In the genomic region with DNA sequence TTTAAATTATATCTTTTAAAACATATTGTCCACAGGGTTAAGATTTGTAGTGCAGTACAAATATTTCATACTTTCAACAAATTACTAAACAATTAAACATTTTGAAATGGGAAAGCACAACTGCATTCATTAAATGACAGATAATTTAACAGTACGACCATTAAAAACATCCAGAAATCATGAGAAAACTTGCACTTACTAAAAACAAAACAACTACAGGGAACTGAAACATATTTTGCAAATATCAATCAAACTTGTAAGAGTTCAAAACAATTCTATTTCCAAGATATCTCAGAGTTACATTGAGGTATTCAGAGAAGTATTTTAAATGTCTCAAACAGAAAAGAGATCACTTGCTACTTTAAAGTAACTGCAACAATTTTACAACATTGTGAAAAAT, we compare ENCODE assay signal across 27 cellular contexts.
DNase-seq lines count a peak whose midpoint lies in the region; ATAC-seq, FAIRE-seq and TF ChIP-seq lines count a peak whose summit lies in the region.
"Had no signal": no experiment of that assay in that cellular context is flagged by ENCODE, and none has a peak within 500 bp of the region (broad histone marks: within the 10 kb centered on the region; RNA-seq: fewer than 3 reads in every experiment).

No MANE protein-coding gene starts in this region.

- H3K9me3 ChIP-seq in Karpas-422 (ENCODE audit: low read length), result peaks cover 6% of the 10 kb centered on the region; the same call in 1 of the 2 replicates
- H3K9me3 ChIP-seq in GM12878 (replicated peaks; ENCODE audit: control insufficient read depth, insufficient read depth, low read length), result no peaks in the 10 kb centered on the region
- H3K9me3 ChIP-seq: A549; BLaER1 treated with 17β-estradiol and CSF1 and Interleukin-3, amounts not matched to agents 10 nM and 100 nM; Caco-2 had no signal

- RAD21 ChIA-PET in GM12878 (lab: Charles Lee; ENCODE audit: unreplicated experiment), result no interaction called here

- DNase-seq in D721Med (ENCODE audit: insufficient read length, low spot score), result no peak
- no peak for DNase-seq in Karpas-422
- no peak for DNase-seq in GM12878 (ENCODE audit: low read depth, low spot score)
- DNase-seq in nephron progenitor cell, result no peak
- no peak for DNase-seq in NCI-H1048 (lab: John Stamatoyannopoulos, UW)
- DNase-seq in chondrocyte (ENCODE audit: low spot score), result no peak
- no peak for DNase-seq in NCI-H774 (lab: John Stamatoyannopoulos, UW)
- no peak for DNase-seq in activated effector memory CD4-positive, alpha-beta T cell treated with Interleukin-2 at 50 U/mL for 16 hours
- DNase-seq: 8988T; AML-193; Caco-2; Calu3; CD4-positive, alpha-beta T cell; CD8-positive, alpha-beta T cell; DMS 273 treated with DMSO at 0.1 percent for 48 hours; DMS153; DMS53; DMS79; DND-41; EL; GDM1 had no signal

- no peaks in the 10 kb centered on the region for H3K4me1 Mint-ChIP-seq in nephron progenitor cell
- no peaks in the 10 kb centered on the region for H3K4me1 Mint-ChIP-seq in chondrocyte (ENCODE audit: low read depth)
- H3K4me1 Mint-ChIP-seq: B cell had no signal

- intact Hi-C loops in GM12878 (cut with micrococcal nuclease; ENCODE audit: unreplicated experiment), result no loop called here

- no peak overlapping the region for H3K4me3 Mint-ChIP-seq in nephron progenitor cell
- no peak overlapping the region for H3K4me3 Mint-ChIP-seq in chondrocyte (ENCODE audit: unreplicated experiment)
- H3K4me3 Mint-ChIP-seq: B cell; CD4-positive, alpha-beta T cell; CD8-positive, alpha-beta T cell had no signal

- H2AFZ ChIP-seq in Karpas-422 (ENCODE audit: low read length), result peak overlapping the region; percentile 76; the same call in 1 of the 2 replicates
- H2AFZ ChIP-seq in GM12878 (ENCODE audit: control insufficient read depth, low read depth, low read length), result no peak overlapping the region

- in situ Hi-C loops in GM12878 (cut with MboI), result no loop called here

- peak; percentile 44 for FAIRE-seq in D721Med (lab: Jason Lieb, UNC)
- no peak for FAIRE-seq in GM12878 (lab: Jason Lieb, UNC)
- FAIRE-seq: A549, GM12892, GM18507 had no signal

- H3K27ac Mint-ChIP-seq in nephron progenitor cell, result peak overlapping the region; percentile 42
- H3K27ac Mint-ChIP-seq in chondrocyte (ENCODE audit: unreplicated experiment), result no peak overlapping the region
- H3K27ac Mint-ChIP-seq: B cell; CD4-positive, alpha-beta T cell; CD8-positive, alpha-beta T cell had no signal

- no peak for TF ChIP-seq CTCF in D721Med (IDR thresholded peaks at IDR 0.05; ENCODE audit: insufficient read depth, missing control alignments)
- no peak for TF ChIP-seq CTCF in GM12878 (IDR thresholded peaks at IDR 0.05 in 2 of 3, conservative IDR thresholded peaks at IDR 0.05 in 1 of 3; ENCODE audit: control insufficient read depth in 2 of 3, extremely low read depth in 1 of 3, insufficient read depth in 1 of 3, low read depth in 3 of 3, low read length in 3 of 3)
- TF ChIP-seq CTCF in nephron progenitor cell (IDR thresholded peaks at IDR 0.05), result no peak
- no peak for TF ChIP-seq CTCF in chondrocyte (IDR thresholded peaks at IDR 0.05)

- TF ChIP-seq POLR2A in GM12878 (IDR thresholded peaks at IDR 0.05; ENCODE audit: low read depth, low read length), result no peak

- H3K79me2 ChIP-seq in Karpas-422 (ENCODE audit: low read length), result no peaks in the 10 kb centered on the region
- no peaks in the 10 kb centered on the region for H3K79me2 ChIP-seq in GM12878 (ENCODE audit: control insufficient read depth, insufficient read depth, low read length)

- CTCF ChIA-PET in GM12878 (lab: Yijun Ruan, JAX), result no interaction called here

- no peaks in the 10 kb centered on the region for H3K4me1 ChIP-seq in Karpas-422 (ENCODE audit: low read length)
- H3K4me1 ChIP-seq in GM12878 (ENCODE audit: control insufficient read depth, insufficient read depth, low read length), result no peaks in the 10 kb centered on the region
- H3K4me1 ChIP-seq: A549; BLaER1 treated with 17β-estradiol and CSF1 and Interleukin-3, amounts not matched to agents 10 nM and 100 nM; Caco-2 had no signal

- no peaks in the 10 kb centered on the region for H3K36me3 Mint-ChIP-seq in nephron progenitor cell (ENCODE audit: low read depth)
- H3K36me3 Mint-ChIP-seq in chondrocyte (ENCODE audit: low read depth), result no peaks in the 10 kb centered on the region
- H3K36me3 Mint-ChIP-seq: CD8-positive, alpha-beta T cell had no signal

- H3K9me2 ChIP-seq in Karpas-422 (replicated peaks; ENCODE audit: insufficient read depth, low read length), result no peaks in the 10 kb centered on the region

- H3K9me3 Mint-ChIP-seq in nephron progenitor cell (no peaks in the 10 kb centered on the region), chondrocyte (ENCODE audit: low read depth) (no peaks in the 10 kb centered on the region)

- no peak for TF ChIP-seq EP300 in GM12878 (IDR thresholded peaks at IDR 0.05; ENCODE audit: borderline replicate concordance in 1 of 2, control insufficient read depth in 1 of 2, low read depth in 2 of 2, low read length in 2 of 2)

- H3K27ac ChIP-seq in Karpas-422 (ENCODE audit: low read length) (no peak overlapping the region), GM12878 (ENCODE audit: control insufficient read depth, insufficient read depth) (no peak overlapping the region)
- H3K27ac ChIP-seq: A549; BLaER1 treated with 17β-estradiol and CSF1 and Interleukin-3, amounts not matched to agents 10 nM and 100 nM; C4-2B had no signal

- H3K27me3 Mint-ChIP-seq in nephron progenitor cell (ENCODE audit: low read depth, poor library complexity), result no peaks in the 10 kb centered on the region
- H3K27me3 Mint-ChIP-seq in chondrocyte (ENCODE audit: low read depth), result no peaks in the 10 kb centered on the region
- H3K27me3 Mint-ChIP-seq: B cell; CD4-positive, alpha-beta T cell had no signal

- SMC1A ChIA-PET in GM12878 (lab: Charles Lee; ENCODE audit: uncharacterized antibody, unreplicated experiment), result interaction anchor here (0.9 kb wide), 1 partner anchor 11 kb away, joined by 3 read pairs; no protein-coding TSS in a partner anchor

- no peak overlapping the region for H3K4me2 ChIP-seq in Karpas-422 (ENCODE audit: low read depth, low read length, poor library complexity, severe bottlenecking)
- no peak overlapping the region for H3K4me2 ChIP-seq in GM12878 (ENCODE audit: control insufficient read depth, insufficient read depth)
- H3K4me2 ChIP-seq: A549; BLaER1 treated with 17β-estradiol and CSF1 and Interleukin-3, amounts not matched to agents 10 nM and 100 nM had no signal

- no peaks in the 10 kb centered on the region for H3K27me3 ChIP-seq in Karpas-422 (ENCODE audit: low read length)
- H3K27me3 ChIP-seq in GM12878 (replicated peaks in 1 of 2; ENCODE audit: control insufficient read depth in 2 of 2, insufficient read depth in 2 of 2, low read length in 1 of 2), result no peaks in the 10 kb centered on the region
- H3K27me3 ChIP-seq: BLaER1 treated with 17β-estradiol and CSF1 and Interleukin-3, amounts not matched to agents 10 nM and 100 nM had no signal

- no peak for TF ChIP-seq RAD21 in GM12878 (IDR thresholded peaks at IDR 0.05; ENCODE audit: insufficient read depth, low read depth, low read length)

- H3K4me3 ChIP-seq in Karpas-422 (ENCODE audit: low read length) (no peak overlapping the region), GM12878 (no peak overlapping the region)
- H3K4me3 ChIP-seq: A549; BLaER1 treated with 17β-estradiol and CSF1 and Interleukin-3, amounts not matched to agents 10 nM and 100 nM had no signal

- H4K20me1 ChIP-seq in Karpas-422 (ENCODE audit: insufficient read depth, low read depth, low read length), result no peaks in the 10 kb centered on the region
- no peaks in the 10 kb centered on the region for H4K20me1 ChIP-seq in GM12878 (ENCODE audit: control insufficient read depth, insufficient read depth)
- H4K20me1 ChIP-seq: BLaER1 treated with 17β-estradiol and CSF1 and Interleukin-3, amounts not matched to agents 10 nM and 100 nM had no signal

- 0% methylated on average over 1 of the region's 1 CpG for WGBS in GM12878 (ENCODE audit: insufficient coverage, insufficient replicate concordance, low lambda C conversion rate, missing lambda C conversion rate)

- no peaks in the 10 kb centered on the region for H3K36me3 ChIP-seq in Karpas-422 (ENCODE audit: insufficient read depth, low read length)
- H3K36me3 ChIP-seq in GM12878 (ENCODE audit: control insufficient read depth in 2 of 2, insufficient read depth in 2 of 2, low read length in 1 of 2), result no peaks in the 10 kb centered on the region
- H3K36me3 ChIP-seq: BLaER1 treated with 17β-estradiol and CSF1 and Interleukin-3, amounts not matched to agents 10 nM and 100 nM had no signal

- no peak overlapping the region for H3K9ac ChIP-seq in Karpas-422 (ENCODE audit: low read length)
- no peak overlapping the region for H3K9ac ChIP-seq in GM12878 (ENCODE audit: control insufficient read depth, insufficient read depth, low read length)
- H3K9ac ChIP-seq: BLaER1 treated with 17β-estradiol and CSF1 and Interleukin-3, amounts not matched to agents 10 nM and 100 nM had no signal

- POLR2A ChIA-PET in GM12878 (lab: Charles Lee), result no interaction called here

- ATAC-seq in GM12878, result peak; percentile 53
- ATAC-seq: A549; CD8-positive, alpha-beta T cell had no signal

- no TSS peak for BruUV-seq in GM12878 (replicated peaks; lab: Mats Ljungman, UMichigan)

TF ChIP-seq in GM12878, 131 proteins besides CTCF, POLR2A, EP300 and RAD21 (continues in another document):
- peak; percentile 25; the same call in 1 of the 2 replicates for TF ChIP-seq BACH1 (IDR thresholded peaks at IDR 0.05; ENCODE audit: borderline replicate concordance)
- no peak for TF ChIP-seq ZNF207 (IDR thresholded peaks at IDR 0.05; ENCODE audit: borderline replicate concordance)
- TF ChIP-seq MTA2 (IDR thresholded peaks at IDR 0.05; ENCODE audit: low read depth), result peak; percentile 96
- TF ChIP-seq, protein P1, sequence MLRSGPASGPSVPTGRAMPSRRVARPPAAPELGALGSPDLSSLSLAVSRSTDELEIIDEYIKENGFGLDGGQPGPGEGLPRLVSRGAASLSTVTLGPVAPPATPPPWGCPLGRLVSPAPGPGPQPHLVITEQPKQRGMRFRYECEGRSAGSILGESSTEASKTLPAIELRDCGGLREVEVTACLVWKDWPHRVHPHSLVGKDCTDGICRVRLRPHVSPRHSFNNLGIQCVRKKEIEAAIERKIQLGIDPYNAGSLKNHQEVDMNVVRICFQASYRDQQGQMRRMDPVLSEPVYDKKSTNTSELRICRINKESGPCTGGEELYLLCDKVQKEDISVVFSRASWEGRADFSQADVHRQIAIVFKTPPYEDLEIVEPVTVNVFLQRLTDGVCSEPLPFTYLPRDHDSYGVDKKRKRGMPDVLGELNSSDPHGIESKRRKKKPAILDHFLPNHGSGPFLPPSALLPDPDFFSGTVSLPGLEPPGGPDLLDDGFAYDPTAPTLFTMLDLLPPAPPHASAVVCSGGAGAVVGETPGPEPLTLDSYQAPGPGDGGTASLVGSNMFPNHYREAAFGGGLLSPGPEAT (IDR thresholded peaks at IDR 0.05; ENCODE audit: low read depth), result 0 out of 2 replicates have a peak, but pooled peaks have one; percentile 28
